ENCODE assay signal across 8 cellular contexts in genomic region chr11:17077520-17078401, GRCh38. TPM values are rescaled to one million over a fixed set of nuclear protein-coding genes. Genes with fewer than 3 reads are reported as not detected.
DNase-seq lines count a peak whose midpoint lies in the region; ATAC-seq and TF ChIP-seq lines count a peak whose summit lies in the region.

Gene RPS13, minus strand, starts transcription at chr11:17077667. Its CDS starts 26 bp downstream, at chr11:17077641.

- peak; percentile 5 for TF ChIP-seq EP300 in ovary (IDR thresholded peaks at IDR 0.05)

- H3K4me3 ChIP-seq in SU-DHL-6 (ENCODE audit: insufficient read depth, low read length, poor library complexity, severe bottlenecking) (peak within 1 kb of the TSS; percentile 94), ovary (peak within 1 kb of the TSS; percentile 98), thyroid gland (replicated peaks in 1 of 3) (peak within 1 kb of the TSS; percentile 59 to 83 (median 82))

- peaks cover 10% of the 10 kb centered on the region for H4K20me1 ChIP-seq in SU-DHL-6 (ENCODE audit: low read depth, low read length)

- peak; percentile 97 for ATAC-seq in HG02678 (IDR thresholded peaks at IDR 0.05; ENCODE audit: unreplicated experiment)
- ATAC-seq in activated naive CD8-positive, alpha-beta T cell treated with anti-CD3 and anti-CD28 coated beads, Interleukin-2, amount 10 ng/mL, durations not matched to agents 7 days and 5 days (ENCODE audit: low read depth), result peak; percentile 94
- ATAC-seq in Right ventricle myocardium inferior, result peak; percentile 99

- H3K4me3 Mint-ChIP-seq in activated naive CD8-positive, alpha-beta T cell treated with anti-CD3 and anti-CD28 coated beads, Interleukin-2, amount 10 ng/mL, durations not matched to agents 7 days and 5 days, result peak within 1 kb of the TSS; percentile 97

- peaks cover 46% of the 10 kb centered on the region for H3F3A ChIP-seq in SU-DHL-6 (ENCODE audit: insufficient read depth)

- no peaks in the 10 kb centered on the region for H3K9me2 ChIP-seq in SU-DHL-6 (replicated peaks; ENCODE audit: insufficient read depth, low read length)

- no peaks in the 10 kb centered on the region for H3K9me3 Mint-ChIP-seq in activated naive CD8-positive, alpha-beta T cell treated with anti-CD3 and anti-CD28 coated beads, Interleukin-2, amount 10 ng/mL, durations not matched to agents 7 days and 5 days

- peak; percentile 91 for TF ChIP-seq POLR2A in GM10847 (IDR thresholded peaks at IDR 0.05; ENCODE audit: extremely low read depth, insufficient read length)
- TF ChIP-seq POLR2A in ovary (IDR thresholded peaks at IDR 0.05), result peak; percentile 38
- peak in 1 of 2 donors; percentile 88 for TF ChIP-seq POLR2A in thyroid gland (IDR thresholded peaks at IDR 0.05)

- peak within 1 kb of the TSS; percentile 83 for H3K9ac ChIP-seq in SU-DHL-6 (ENCODE audit: low read length)

- H3K27me3 Mint-ChIP-seq in activated naive CD8-positive, alpha-beta T cell treated with anti-CD3 and anti-CD28 coated beads, Interleukin-2, amount 10 ng/mL, durations not matched to agents 7 days and 5 days, result no peaks in the 10 kb centered on the region

- intact Hi-C loops in Right ventricle myocardium inferior (cut with DNase I) (loop anchor here (5.0 kb wide), 2 partner anchors 130 to 200 kb away; partner anchors contain the start of genes NUCB2 and PIK3C2A), ovary (cut with DNase I) (loop anchor here in 1 of 4 donors (10.0 kb wide), 1 partner anchor 197 kb away; the partner anchor contains the start of gene NUCB2), thyroid gland (cut with DNase I) (loop anchor here (5.0 to 10.0 kb wide), 2 partner anchors 63 to 130 kb away; partner anchors contain the start of genes PIK3C2A and PLEKHA7)

- no peaks in the 10 kb centered on the region for H3K27me3 ChIP-seq in SU-DHL-6 (ENCODE audit: low read length)
- H3K27me3 ChIP-seq in ovary, result no peaks in the 10 kb centered on the region
- H3K27me3 ChIP-seq in thyroid gland, result no peaks in the 10 kb centered on the region

- POLR2A ChIA-PET in activated naive CD8-positive, alpha-beta T cell treated with anti-CD3 and anti-CD28 coated beads, Interleukin-2, amount 10 ng/mL, durations not matched to agents 7 days and 5 days (lab: Charles Lee), result interaction anchor here (0.5 to 2.7 kb wide), 17 partner anchors 15 to 1651 kb away, joined by 3 to 14 read pairs (median 4); partner anchors contain the start of genes C11orf58, NUCB2, PIK3C2A and SERGEF

- peak within 1 kb of the TSS; percentile 78 for H3K4me2 ChIP-seq in SU-DHL-6 (ENCODE audit: low read depth, low read length, poor library complexity, severe bottlenecking)

- H3K27ac ChIP-seq in SU-DHL-6 (ENCODE audit: low read depth, low read length), result peak within 1 kb of the TSS; percentile 62
- H3K27ac ChIP-seq in ovary, result peak within 1 kb of the TSS; percentile 81 to 91
- H3K27ac ChIP-seq in thyroid gland, result peak within 1 kb of the TSS; percentile 64 to 95 (median 85)

- DNase-seq in NCI-H128 (lab: John Stamatoyannopoulos, UW; ENCODE audit: unreplicated experiment) (peak; percentile 98), Right ventricle myocardium inferior (ENCODE audit: missing footprints) (peak; percentile 98), ovary (peak; percentile 94 to 97 (median 95)), thyroid gland (peak; percentile 97)
- peak; percentile 91 for DNase-seq in activated naive CD8-positive, alpha-beta T cell treated with anti-CD3 and anti-CD28 coated beads, Interleukin-2, amount 10 ng/mL, durations not matched to agents 7 days and 5 days

- H3K27ac Mint-ChIP-seq in activated naive CD8-positive, alpha-beta T cell treated with anti-CD3 and anti-CD28 coated beads, Interleukin-2, amount 10 ng/mL, durations not matched to agents 7 days and 5 days, result peak within 1 kb of the TSS; percentile 98

- H3K9me3 ChIP-seq in SU-DHL-6 (ENCODE audit: insufficient read depth, low read length) (no peaks in the 10 kb centered on the region), ovary (no peaks in the 10 kb centered on the region), thyroid gland (no peaks in the 10 kb centered on the region)

- 0 to 1% (median 0%) methylated on average over 55 of the region's 55 CpGs for WGBS in ovary, 3 donors
- 0 to 1% methylated on average over 40 to 50 of the region's 55 CpGs for WGBS in thyroid gland, 2 donors

- H3K79me2 ChIP-seq in SU-DHL-6 (ENCODE audit: insufficient read depth, low read length), result peaks cover 44% of the 10 kb centered on the region

- peaks cover 25% of the 10 kb centered on the region for H3K4me1 Mint-ChIP-seq in activated naive CD8-positive, alpha-beta T cell treated with anti-CD3 and anti-CD28 coated beads, Interleukin-2, amount 10 ng/mL, durations not matched to agents 7 days and 5 days

- H3K36me3 ChIP-seq in SU-DHL-6 (ENCODE audit: low read length) (peaks cover 31% of the 10 kb centered on the region), ovary (no peaks in the 10 kb centered on the region), thyroid gland (peaks cover 24% of the 10 kb centered on the region in 2 donors)

- H2AFZ ChIP-seq in SU-DHL-6 (ENCODE audit: low read depth, low read length, severe bottlenecking), result peak within 1 kb of the TSS; percentile 44

- H3K36me3 Mint-ChIP-seq in activated naive CD8-positive, alpha-beta T cell treated with anti-CD3 and anti-CD28 coated beads, Interleukin-2, amount 10 ng/mL, durations not matched to agents 7 days and 5 days, result peaks cover 27% of the 10 kb centered on the region

- no peak for TF ChIP-seq CTCF in SU-DHL-6 (IDR thresholded peaks at IDR 0.05; ENCODE audit: insufficient read depth, low read length, poor library complexity, severe bottlenecking)
- TF ChIP-seq CTCF in ovary (IDR thresholded peaks at IDR 0.05), result no peak
- TF ChIP-seq CTCF in thyroid gland (IDR thresholded peaks at IDR 0.05), result no peak

- peaks cover 9% of the 10 kb centered on the region for H3K4me1 ChIP-seq in ovary (ENCODE audit: insufficient read depth)
- peaks cover 19 to 21% of the 10 kb centered on the region in 2 donors for H3K4me1 ChIP-seq in thyroid gland

RNA-seq across cellular contexts. Expression of gene RPS13, which starts in this region (rescaled TPM):
- total RNA-seq in activated naive CD8-positive, alpha-beta T cell treated with anti-CD3 and anti-CD28 coated beads, Interleukin-2, amount 10 ng/mL, durations not matched to agents 7 days and 5 days, result 1,000 to 10,000 TPM; 1,055 to 1,108 TPM
- 811 TPM for total RNA-seq in Right ventricle myocardium inferior
- total RNA-seq in ovary, result 1,000 to 10,000 TPM; 1,394 to 4,750 (median 1,901) TPM
- polyA plus RNA-seq in ovary, result 1,000 to 10,000 TPM; 2,581 to 4,383 TPM
- total RNA-seq in thyroid gland, result 1,000 to 10,000 TPM in 2 of 4 donors, 100 to 1,000 TPM in 2; 543 to 1,614 (median 1,223) TPM

Comparison
In these comparisons a context has a peak if more than half of its experiments do, and no peak if none do; other contexts are left out.
1. Peak in every context shown above with its lines: DNase-seq, ATAC-seq, H3K4me3 ChIP-seq and H3K27ac ChIP-seq.